30 cellular contexts compared by ENCODE assay signal in genomic region chr13:74114641-74115040, GRCh38. TPM values are rescaled to one million over a fixed set of nuclear protein-coding genes. Genes with fewer than 3 reads are reported as not detected.
A peak's percentile ranks its signal among the peaks of the same experiment; 100 is the strongest.
DNase-seq lines count a peak whose midpoint lies in the region; ATAC-seq and TF ChIP-seq lines count a peak whose summit lies in the region.
"Had no signal": no experiment of that assay in that cellular context is flagged by ENCODE, and none has a peak within 500 bp of the region (broad histone marks: within the 10 kb centered on the region; RNA-seq: fewer than 3 reads in every experiment).

No MANE protein-coding gene starts in this region.

- H3K27me3 ChIP-seq in skeletal muscle satellite cell (ENCODE audit: control insufficient read depth, insufficient read depth, low read length): no peaks in the 10 kb centered on the region
- H3K27me3 ChIP-seq: BE2C, cardiac muscle cell, esophagus squamous epithelium, gastrocnemius medialis, hepatocyte, tibial artery had no signal

- peaks cover 2% of the 10 kb centered on the region for H3K36me3 ChIP-seq in skeletal muscle satellite cell (ENCODE audit: insufficient read depth, low read length)
- H3K36me3 ChIP-seq: BE2C, cardiac muscle cell, esophagus squamous epithelium, gastrocnemius medialis, tibial artery had no signal

- H3K27me3 Mint-ChIP-seq in activated naive CD4-positive, alpha-beta T cell treated with anti-CD3 and anti-CD28 coated beads, Interleukin-2, amount 10 ng/mL, durations not matched to agents 7 days and 5 days: no peaks in the 10 kb centered on the region
- H3K27me3 Mint-ChIP-seq in activated naive CD4-positive, alpha-beta T cell treated with anti-CD3 and anti-CD28 coated beads for 36 hours (ENCODE audit: low read depth): no peaks in the 10 kb centered on the region
- H3K27me3 Mint-ChIP-seq in effector memory CD8-positive, alpha-beta T cell: no peaks in the 10 kb centered on the region
- H3K27me3 Mint-ChIP-seq: activated B cell treated with CpG ODN at 0.5 μM for 24 hours had no signal

- peak overlapping the region; percentile 77 for H3K4me2 ChIP-seq in skeletal muscle satellite cell (ENCODE audit: low read length)
- H3K4me2 ChIP-seq: hepatocyte had no signal

- no peak for TF ChIP-seq CTCF in omental fat pad (IDR thresholded peaks at IDR 0.05)

- no peak for ATAC-seq in effector memory CD8-positive, alpha-beta T cell (replicated peaks)
- ATAC-seq in omental fat pad (ENCODE audit: low FRiP score): no peak
- ATAC-seq in HG02763 (IDR thresholded peaks at IDR 0.05; ENCODE audit: unreplicated experiment): no peak
- ATAC-seq: gastrocnemius medialis, left lobe of liver, Panc1 had no signal

- H3K36me3 Mint-ChIP-seq in activated naive CD4-positive, alpha-beta T cell treated with anti-CD3 and anti-CD28 coated beads, Interleukin-2, amount 10 ng/mL, durations not matched to agents 7 days and 5 days: peaks cover 53% of the 10 kb centered on the region
- peaks cover 27% of the 10 kb centered on the region for H3K36me3 Mint-ChIP-seq in activated naive CD4-positive, alpha-beta T cell treated with anti-CD3 and anti-CD28 coated beads for 36 hours (ENCODE audit: low read depth)
- H3K36me3 Mint-ChIP-seq in effector memory CD8-positive, alpha-beta T cell (ENCODE audit: insufficient read depth): peaks cover 9% of the 10 kb centered on the region

- peak overlapping the region; percentile 41 for H3K4me3 ChIP-seq in skeletal muscle satellite cell (ENCODE audit: low read length)
- H3K4me3 ChIP-seq: cardiac muscle cell, coronary artery, esophagus squamous epithelium, gastrocnemius medialis, hepatocyte, skin epidermis, tibial artery had no signal

- H3K9ac ChIP-seq in skeletal muscle satellite cell (ENCODE audit: low read depth, low read length): peak overlapping the region; percentile 61

- H3K4me1 Mint-ChIP-seq in activated naive CD4-positive, alpha-beta T cell treated with anti-CD3 and anti-CD28 coated beads, Interleukin-2, amount 10 ng/mL, durations not matched to agents 7 days and 5 days: peaks cover 44% of the 10 kb centered on the region
- peaks cover 80% of the 10 kb centered on the region for H3K4me1 Mint-ChIP-seq in activated naive CD4-positive, alpha-beta T cell treated with anti-CD3 and anti-CD28 coated beads for 36 hours (ENCODE audit: low read depth)
- peaks cover 38 to 78% of the 10 kb centered on the region in 2 donors for H3K4me1 Mint-ChIP-seq in effector memory CD8-positive, alpha-beta T cell (ENCODE audit: low read depth in 2 of 2)
- H3K4me1 Mint-ChIP-seq: endodermal cell had no signal

- H3K4me3 Mint-ChIP-seq in activated naive CD4-positive, alpha-beta T cell treated with anti-CD3 and anti-CD28 coated beads, Interleukin-2, amount 10 ng/mL, durations not matched to agents 7 days and 5 days: no peak overlapping the region
- no peak overlapping the region for H3K4me3 Mint-ChIP-seq in activated naive CD4-positive, alpha-beta T cell treated with anti-CD3 and anti-CD28 coated beads for 36 hours
- H3K4me3 Mint-ChIP-seq in effector memory CD8-positive, alpha-beta T cell: peak overlapping the region; percentile 44 to 74
- H3K4me3 Mint-ChIP-seq: activated B cell treated with CpG ODN at 0.5 μM for 24 hours, endodermal cell had no signal

- CTCF ChIA-PET in activated naive CD4-positive, alpha-beta T cell treated with anti-CD3 and anti-CD28 coated beads, Interleukin-2, amount 10 ng/mL, durations not matched to agents 7 days and 5 days (lab: Charles Lee): no interaction called here
- CTCF ChIA-PET in activated naive CD4-positive, alpha-beta T cell treated with anti-CD3 and anti-CD28 coated beads for 36 hours (lab: Charles Lee): interaction anchor here (0.7 kb wide), 1 partner anchor 152 kb away, joined by 3 read pairs; no protein-coding TSS in a partner anchor

- H3K4me1 ChIP-seq in skeletal muscle satellite cell (ENCODE audit: control insufficient read depth, insufficient read depth, low read length): peaks cover 38% of the 10 kb centered on the region
- H3K4me1 ChIP-seq: BE2C had no signal

- no peaks in the 10 kb centered on the region for H3K9me3 ChIP-seq in skeletal muscle satellite cell (replicated peaks; ENCODE audit: low read length)
- H3K9me3 ChIP-seq: BE2C had no signal

- intact Hi-C loops in activated naive CD4-positive, alpha-beta T cell treated with anti-CD3 and anti-CD28 coated beads for 36 hours (cut with micrococcal nuclease): loop anchor here (1.0 to 2.0 kb wide), 3 partner anchors 10 to 280 kb away; no protein-coding TSS in a partner anchor

- H3K9me3 Mint-ChIP-seq in activated naive CD4-positive, alpha-beta T cell treated with anti-CD3 and anti-CD28 coated beads, Interleukin-2, amount 10 ng/mL, durations not matched to agents 7 days and 5 days: peaks cover 20% of the 10 kb centered on the region
- H3K9me3 Mint-ChIP-seq in activated naive CD4-positive, alpha-beta T cell treated with anti-CD3 and anti-CD28 coated beads for 36 hours: peaks cover 17% of the 10 kb centered on the region
- peaks cover 5 to 7% of the 10 kb centered on the region in 2 donors for H3K9me3 Mint-ChIP-seq in effector memory CD8-positive, alpha-beta T cell

- no peak for DNase-seq in activated naive CD4-positive, alpha-beta T cell treated with anti-CD3 and anti-CD28 coated beads, Interleukin-2, amount 10 ng/mL, durations not matched to agents 7 days and 5 days
- no peak for DNase-seq in activated naive CD4-positive, alpha-beta T cell treated with anti-CD3 and anti-CD28 coated beads for 36 hours
- DNase-seq in M059J (ENCODE audit: low read depth) (peak; percentile 40), SW480 (ENCODE audit: low spot score) (no peak), omental fat pad (ENCODE audit: low spot score) (no peak)
- no peak for DNase-seq in effector memory CD8-positive, alpha-beta T cell
- DNase-seq: activated B cell treated with CpG ODN at 0.5 μM for 24 hours; activated CD4-positive, alpha-beta T cell treated with anti-CD3 and anti-CD28 coated beads, Interleukin-2, amount 50 U/mL, for 48 hours; activated gamma-delta T cell; amygdala; BE2C; CD8-positive, alpha-beta memory T cell; endodermal cell; esophagus squamous epithelium; gastrocnemius medialis; GOT3; NCI-H1092; NCI-H187; NCI-H526; nucleus accumbens; SHP77 treated with DMSO at 0.1 percent for 48 hours; tibial artery had no signal

- H3K27ac Mint-ChIP-seq in activated naive CD4-positive, alpha-beta T cell treated with anti-CD3 and anti-CD28 coated beads, Interleukin-2, amount 10 ng/mL, durations not matched to agents 7 days and 5 days: peak overlapping the region; percentile 39
- H3K27ac Mint-ChIP-seq in activated naive CD4-positive, alpha-beta T cell treated with anti-CD3 and anti-CD28 coated beads for 36 hours: no peak overlapping the region
- peak overlapping the region in 1 of 2 donors; percentile 86 for H3K27ac Mint-ChIP-seq in effector memory CD8-positive, alpha-beta T cell
- H3K27ac Mint-ChIP-seq: activated B cell treated with CpG ODN at 0.5 μM for 24 hours, endodermal cell had no signal

RNA-seq across cellular contexts. Expression of gene KLF12, which starts 19.6 kb away (rescaled TPM):
- total RNA-seq in activated naive CD4-positive, alpha-beta T cell treated with anti-CD3 and anti-CD28 coated beads for 36 hours: 10 to 100 TPM; 19.4 to 19.9 TPM
- 5.9 and 8.7 TPM in 2 replicates for total RNA-seq in M059J (2014; rRNA removed; shearing (Covaris generic))
- 12.2 and 18.8 TPM in 2 replicates for total RNA-seq in skeletal muscle satellite cell (2012; rRNA removed)
- total RNA-seq in omental fat pad: 10 to 100 TPM in 1 of 4 donors, 1 to 10 TPM in 3; 2.4 to 14.5 (median 3.9) TPM

Comparison
In these comparisons a context has a peak if more than half of its experiments do, and no peak if none do; other contexts are left out.
1. H3K4me3 Mint-ChIP-seq: peak in effector memory CD8-positive, alpha-beta T cell (2 of 2); none in activated naive CD4-positive, alpha-beta T cell treated with anti-CD3 and anti-CD28 coated beads, Interleukin-2, amount 10 ng/mL, durations not matched to agents 7 days and 5 days (single experiment) and activated naive CD4-positive, alpha-beta T cell treated with anti-CD3 and anti-CD28 coated beads for 36 hours (single experiment).